In the genomic region with DNA sequence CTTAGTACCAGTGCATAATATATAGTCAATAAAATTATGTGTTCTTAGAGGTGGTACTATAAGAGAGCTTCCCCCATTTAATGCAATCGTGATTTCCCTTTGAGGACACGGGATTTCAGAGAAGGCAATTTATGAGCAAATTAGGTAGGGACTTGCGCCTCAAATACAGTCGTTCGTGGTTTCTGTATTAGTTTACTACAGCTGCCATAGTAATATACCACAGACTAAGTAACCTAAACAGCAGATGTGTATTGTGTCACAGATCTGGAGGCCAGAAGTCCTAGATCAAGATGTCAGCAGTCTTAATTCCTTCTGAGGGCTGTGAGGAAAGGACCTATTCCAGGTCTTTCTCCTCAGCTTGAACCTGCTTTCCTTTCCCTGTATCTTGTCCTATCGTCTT, we compare ENCODE assay signal across 17 cellular contexts. TPM values are rescaled to one million over a fixed set of nuclear protein-coding genes. Genes with fewer than 3 reads are reported as not detected.
DNase-seq lines count a peak whose midpoint lies in the region; ATAC-seq and TF ChIP-seq lines count a peak whose summit lies in the region.
"Had no signal": no experiment of that assay in that cellular context is flagged by ENCODE, and none has a peak within 500 bp of the region (broad histone marks: within the 10 kb centered on the region; RNA-seq: fewer than 3 reads in every experiment).

No MANE protein-coding gene starts in this region.

- no peaks in the 10 kb centered on the region for H3K9me3 Mint-ChIP-seq in CD4-positive, CD25-positive, alpha-beta regulatory T cell
- H3K9me3 Mint-ChIP-seq in brain = peaks cover 0 to 5% (median 0%) of the 10 kb centered on the region in 5 experiments
- H3K9me3 Mint-ChIP-seq in HFFc6 = no peaks in the 10 kb centered on the region

- H3K36me3 ChIP-seq in CD4-positive, CD25-positive, alpha-beta regulatory T cell (ENCODE audit: control insufficient read depth, insufficient read depth, low read length) = no peaks in the 10 kb centered on the region
- no peaks in the 10 kb centered on the region for H3K36me3 ChIP-seq in tibial artery
- H3K36me3 ChIP-seq: cardiac muscle cell, gastrocnemius medialis, Peyer's patch had no signal

- peaks cover 8% of the 10 kb centered on the region for H3K4me1 ChIP-seq in CD4-positive, CD25-positive, alpha-beta regulatory T cell (ENCODE audit: control insufficient read depth, insufficient read depth, low read length, poor library complexity, severe bottlenecking)
- H3K4me1 ChIP-seq in tibial artery = peaks cover 0 to 16% (median 0%) of the 10 kb centered on the region in 4 donors
- H3K4me1 ChIP-seq: Peyer's patch had no signal

- H3K27me3 ChIP-seq in CD4-positive, CD25-positive, alpha-beta regulatory T cell (ENCODE audit: control insufficient read depth, insufficient read depth, low read length) = no peaks in the 10 kb centered on the region
- no peaks in the 10 kb centered on the region for H3K27me3 ChIP-seq in tibial artery
- H3K27me3 ChIP-seq: gastrocnemius medialis, Peyer's patch had no signal

- peak overlapping the region; percentile 94 to 95 (median 95) for H3K4me3 Mint-ChIP-seq in CD4-positive, CD25-positive, alpha-beta regulatory T cell
- peak overlapping the region in 4 of 5 experiments; percentile 43 to 95 (median 79) for H3K4me3 Mint-ChIP-seq in brain
- H3K4me3 Mint-ChIP-seq in HFFc6 = no peak overlapping the region

- H3K4me3 ChIP-seq in CD4-positive, CD25-positive, alpha-beta regulatory T cell (ENCODE audit: low read depth, low read length) = no peak overlapping the region
- no peak overlapping the region for H3K4me3 ChIP-seq in tibial artery
- H3K4me3 ChIP-seq: cardiac muscle cell had no signal

- peak overlapping the region in 1 of 3 donors; percentile 95 for H3K27ac Mint-ChIP-seq in CD4-positive, CD25-positive, alpha-beta regulatory T cell
- H3K27ac Mint-ChIP-seq in brain (peak overlapping the region in 1 of 5 experiments; percentile 99), HFFc6 (no peak overlapping the region)

- DNase-seq in CD4-positive, CD25-positive, alpha-beta regulatory T cell = no peak
- DNase-seq in tibial artery = no peak
- DNase-seq in HFFc6 = no peak
- DNase-seq in activated CD8-positive, alpha-beta memory T cell treated with anti-CD3 and anti-CD28 coated beads, Interleukin-2, amount 50 U/mL, for 4 hours = no peak
- DNase-seq: activated CD4-positive, alpha-beta T cell treated with anti-CD3 and anti-CD28 coated beads for 1 hour; gastrocnemius medialis; NCI-H187 treated with DMSO at 0.1 percent for 48 hours; NCI-H510A treated with DMSO at 0.1 percent for 48 hours; Peyer's patch; stimulated activated CD4-positive, alpha-beta T cell treated with anti-CD3 and anti-CD28 coated beads, Interleukin-12 subunit alpha, Interleukin-12 subunit beta, amount 100 ng/mL, for 4 hours had no signal

- no peak overlapping the region for H3K27ac ChIP-seq in CD4-positive, CD25-positive, alpha-beta regulatory T cell (ENCODE audit: insufficient read depth, low read length, poor library complexity, severe bottlenecking)
- H3K27ac ChIP-seq in tibial artery = no peak overlapping the region
- H3K27ac ChIP-seq: C4-2B, cardiac muscle cell, gastrocnemius medialis, Peyer's patch had no signal

- no peaks in the 10 kb centered on the region for H3K36me3 Mint-ChIP-seq in CD4-positive, CD25-positive, alpha-beta regulatory T cell
- no peaks in the 10 kb centered on the region for H3K36me3 Mint-ChIP-seq in brain
- no peaks in the 10 kb centered on the region for H3K36me3 Mint-ChIP-seq in HFFc6 (ENCODE audit: low read depth)

- H3K4me1 Mint-ChIP-seq in CD4-positive, CD25-positive, alpha-beta regulatory T cell = peaks cover 5 to 33% (median 19%) of the 10 kb centered on the region in 4 donors
- H3K4me1 Mint-ChIP-seq in brain = peaks cover 63% of the 10 kb centered on the region
- H3K4me1 Mint-ChIP-seq in HFFc6 (ENCODE audit: low read depth) = peaks cover 21% of the 10 kb centered on the region

- ATAC-seq in CD4-positive, CD25-positive, alpha-beta regulatory T cell (ENCODE audit: low read depth in 2 of 2) = no peak
- peak; percentile 22 for ATAC-seq in GM18517 (IDR thresholded peaks at IDR 0.05; ENCODE audit: unreplicated experiment)
- ATAC-seq in HG03565 (IDR thresholded peaks at IDR 0.05; ENCODE audit: unreplicated experiment) = peak; percentile 25
- ATAC-seq in GM21381 (IDR thresholded peaks at IDR 0.05; ENCODE audit: unreplicated experiment) = no peak
- ATAC-seq: gastrocnemius medialis, HepG2 had no signal

- no peaks in the 10 kb centered on the region for H3K27me3 Mint-ChIP-seq in CD4-positive, CD25-positive, alpha-beta regulatory T cell
- peaks cover 12% of the 10 kb centered on the region for H3K27me3 Mint-ChIP-seq in brain
- H3K27me3 Mint-ChIP-seq in HFFc6 (ENCODE audit: insufficient read depth) = no peaks in the 10 kb centered on the region

- H3K9me3 ChIP-seq in CD4-positive, CD25-positive, alpha-beta regulatory T cell (ENCODE audit: control insufficient read depth in 2 of 2, low read length in 2 of 2) = no peaks in the 10 kb centered on the region
- no peaks in the 10 kb centered on the region for H3K9me3 ChIP-seq in tibial artery
- H3K9me3 ChIP-seq: gastrocnemius medialis, Peyer's patch had no signal

- TF ChIP-seq CTCF in brain (conservative IDR thresholded peaks at IDR 0.05) (no peak), tibial artery (IDR thresholded peaks at IDR 0.05) (no peak), HFFc6 (IDR thresholded peaks at IDR 0.05) (no peak)

- intact Hi-C loops in tibial artery (cut with DNase I; ENCODE audit: low total_unique reads) = no loop called here

RNA-seq across cellular contexts. Expression of a gene that starts 1.5 kb away (rescaled TPM):
- total RNA-seq in CD4-positive, CD25-positive, alpha-beta regulatory T cell = 14.9 TPM
- polyA plus RNA-seq in CD4-positive, CD25-positive, alpha-beta regulatory T cell = 10 to 100 TPM; 20.1 to 26.4 (median 23.3) TPM
- 7.6 TPM for polyA plus RNA-seq in brain (ENCODE audit: insufficient read depth, low read depth, low replicate concordance)
- 10 to 100 TPM; 23.6 to 30.9 (median 25.9) TPM for total RNA-seq in HFFc6 (2021; fragmentation: NEBNext Ultra II Directional; extraction: Animal tissue kit (Norgen Biotek cat#: 25700))

RNA-seq across cellular contexts. Expression of a gene that starts 1.9 kb away (rescaled TPM):
- 1.6 TPM for total RNA-seq in CD4-positive, CD25-positive, alpha-beta regulatory T cell
- polyA plus RNA-seq in CD4-positive, CD25-positive, alpha-beta regulatory T cell = 1 to 10 TPM in 3 of 4 donors, under 1 TPM in 1; 0.54 to 1.3 (median 1.2) TPM
- 5.4 TPM for polyA plus RNA-seq in brain (ENCODE audit: insufficient read depth, low read depth, low replicate concordance)
- total RNA-seq in HFFc6 (2021; fragmentation: NEBNext Ultra II Directional; extraction: Animal tissue kit (Norgen Biotek cat#: 25700)) = 10 to 100 TPM; 11.3 to 15.2 (median 13.3) TPM

Comparison
In these comparisons a context has a peak if more than half of its experiments do, and no peak if none do; other contexts are left out.
1. ATAC-seq: peak in GM18517 (single experiment) and HG03565 (single experiment); none in CD4-positive, CD25-positive, alpha-beta regulatory T cell (0 of 2) and GM21381 (single experiment).